ENCODE assay signal across 21 cellular contexts in the genomic region with DNA sequence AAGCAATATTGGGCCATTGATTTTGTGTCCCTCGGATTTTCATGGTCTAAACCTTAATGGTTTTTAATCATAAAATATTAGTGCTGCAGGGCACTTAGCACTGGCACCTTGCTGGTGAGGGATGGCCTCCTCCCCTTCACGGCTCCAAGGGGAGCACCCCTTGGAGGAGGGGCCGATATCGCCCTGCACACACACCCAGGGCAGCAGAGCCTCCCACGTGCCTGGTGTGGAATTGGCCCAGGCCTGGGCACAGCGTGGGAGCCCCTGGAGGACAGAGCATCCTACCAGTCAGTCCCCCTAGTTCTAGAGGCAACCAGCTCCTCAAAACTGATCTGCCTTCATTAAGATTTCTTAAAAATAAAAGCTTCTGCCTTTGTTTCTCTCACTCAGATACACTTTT.
"Had no signal": no experiment of that assay in that cellular context is flagged by ENCODE, and none has a peak within 500 bp of the region (broad histone marks: within the 10 kb centered on the region; RNA-seq: fewer than 3 reads in every experiment).

No MANE protein-coding gene starts in this region.

- H3K4me3 ChIP-seq: dorsolateral prefrontal cortex, ovary, right lobe of liver, suprapubic skin, transverse colon, vagina had no signal

- H3K4me3 Mint-ChIP-seq: naive thymus-derived CD4-positive, alpha-beta T cell; nephron; stimulated activated naive CD8-positive, alpha-beta T cell treated with anti-CD3 and anti-CD28 coated beads, Interleukin-15, amount 100 ng/mL, for 72 hours had no signal

- H3K27ac ChIP-seq: dorsolateral prefrontal cortex, ovary, right lobe of liver, suprapubic skin, transverse colon, vagina had no signal

- H3K4me1 Mint-ChIP-seq: nephron; stimulated activated naive CD8-positive, alpha-beta T cell treated with anti-CD3 and anti-CD28 coated beads, Interleukin-15, amount 100 ng/mL, for 72 hours had no signal

- H3K36me3 Mint-ChIP-seq: naive thymus-derived CD4-positive, alpha-beta T cell had no signal

- H3K9me3 Mint-ChIP-seq: naive thymus-derived CD4-positive, alpha-beta T cell; nephron; stimulated activated naive CD8-positive, alpha-beta T cell treated with anti-CD3 and anti-CD28 coated beads, Interleukin-15, amount 100 ng/mL, for 72 hours had no signal

- H3K4me1 ChIP-seq: right lobe of liver, suprapubic skin, transverse colon, vagina had no signal

- H3K27me3 ChIP-seq: ovary, right lobe of liver, vagina had no signal

- ATAC-seq: naive thymus-derived CD4-positive, alpha-beta T cell; right lobe of liver; stimulated activated naive CD8-positive, alpha-beta T cell treated with anti-CD3 and anti-CD28 coated beads, Interleukin-15, amount 100 ng/mL, for 72 hours had no signal

- H3K9me3 ChIP-seq: ovary, right lobe of liver, suprapubic skin, transverse colon, vagina had no signal

- H3K27ac Mint-ChIP-seq: naive thymus-derived CD4-positive, alpha-beta T cell; nephron; stimulated activated naive CD8-positive, alpha-beta T cell treated with anti-CD3 and anti-CD28 coated beads, Interleukin-15, amount 100 ng/mL, for 72 hours had no signal

- H3K36me3 ChIP-seq: ovary, right lobe of liver, suprapubic skin, transverse colon, vagina had no signal

- DNase-seq: effector CD4-positive, alpha-beta T cell; head of caudate nucleus; mammary epithelial cell; mesendoderm; midbrain; naive thymus-derived CD4-positive, alpha-beta T cell; occipital lobe; ovary; small intestine; stimulated activated CD4-positive, alpha-beta T cell treated with anti-CD3 and anti-CD28 coated beads, Interleukin-12 subunit alpha, Interleukin-12 subunit beta, amount 100 ng/mL, for 4 hours; stimulated activated CD4-positive, alpha-beta T cell treated with anti-CD3 and anti-CD28 coated beads, Interleukin-1b, Interleukin-23, amount 100 ng/mL, for 48 hours; stimulated activated CD4-positive, alpha-beta T cell treated with anti-CD3 and anti-CD28 coated beads, Interleukin-4, amount 100 ng/mL, for 1 hour; stimulated activated CD8-positive, alpha-beta memory T cell treated with anti-CD3 and anti-CD28 coated beads, Interleukin-4, amount 100 ng/mL, for 48 hours; stimulated activated naive CD4-positive, alpha-beta T cell; stimulated activated naive CD8-positive, alpha-beta T cell treated with anti-CD3 and anti-CD28 coated beads, Interleukin-15, amount 100 ng/mL, for 72 hours; transverse colon had no signal
